Comparison of ENCODE assay signal across 1 cellular context in the genomic region with DNA sequence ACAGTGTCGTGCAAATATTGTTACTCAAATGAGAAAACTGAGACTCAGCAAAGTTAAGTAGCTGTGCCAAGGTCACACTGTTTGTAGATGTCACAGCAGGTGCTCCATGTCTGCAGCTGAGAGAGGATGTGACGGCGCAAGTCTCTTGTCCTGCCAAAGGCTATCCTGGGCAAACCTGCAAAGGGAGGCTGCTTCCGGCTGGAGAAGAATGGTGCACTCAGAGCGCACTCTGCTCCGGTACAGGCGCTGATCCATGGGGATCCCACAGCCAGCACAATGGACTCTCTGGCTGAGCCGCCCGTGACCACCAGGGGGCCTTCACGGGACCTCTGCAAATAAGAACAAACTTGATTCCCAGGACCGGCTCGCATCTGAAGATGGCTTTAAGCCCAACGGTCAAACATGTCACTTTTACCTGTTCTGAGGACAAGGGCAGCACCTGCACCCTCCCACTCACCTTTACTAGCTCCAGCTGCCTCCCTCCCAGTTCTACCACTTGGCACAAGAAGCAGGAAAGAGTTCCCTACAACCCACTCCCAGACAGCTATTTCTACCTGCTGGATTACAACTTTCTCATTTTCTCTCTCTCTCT.
TF ChIP-seq lines count a peak whose summit lies in the region.

No MANE protein-coding gene starts in this region.

TF ChIP-seq in H1, 55 proteins besides CTCF, POLR2A, EP300 and RAD21 (continued from another document):
- TF ChIP-seq, protein P1, sequence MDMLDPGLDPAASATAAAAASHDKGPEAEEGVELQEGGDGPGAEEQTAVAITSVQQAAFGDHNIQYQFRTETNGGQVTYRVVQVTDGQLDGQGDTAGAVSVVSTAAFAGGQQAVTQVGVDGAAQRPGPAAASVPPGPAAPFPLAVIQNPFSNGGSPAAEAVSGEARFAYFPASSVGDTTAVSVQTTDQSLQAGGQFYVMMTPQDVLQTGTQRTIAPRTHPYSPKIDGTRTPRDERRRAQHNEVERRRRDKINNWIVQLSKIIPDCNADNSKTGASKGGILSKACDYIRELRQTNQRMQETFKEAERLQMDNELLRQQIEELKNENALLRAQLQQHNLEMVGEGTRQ (IDR thresholded peaks at IDR 0.05; ENCODE audit: low read length) = no peak
- TF ChIP-seq NRF1 (IDR thresholded peaks at IDR 0.05; ENCODE audit: low read depth, low read length) (no peak), GABPA (IDR thresholded peaks at IDR 0.05; ENCODE audit: borderline replicate concordance, insufficient read depth, low read length) (peak; percentile 36; the same call in 1 of the 2 replicates), YY1 (IDR thresholded peaks at IDR 0.05; ENCODE audit: low read depth, low read length) (peak; percentile 71), TBP (IDR thresholded peaks at IDR 0.05; ENCODE audit: low read depth, low read length) (peak; percentile 60; the same call in 1 of the 2 replicates), HDAC2 (IDR thresholded peaks at IDR 0.05; ENCODE audit: borderline replicate concordance in 1 of 2, low read depth in 2 of 2, low read length in 2 of 2) (0 out of 4 replicates have a peak, but pooled peaks of 1 of the 2 experiments have one; percentile 43), SIX5 (IDR thresholded peaks at IDR 0.05; ENCODE audit: low read depth, low read length) (no peak), TCF12 (IDR thresholded peaks at IDR 0.05; ENCODE audit: low read depth, low read length) (no peak), BACH1 (IDR thresholded peaks at IDR 0.05; ENCODE audit: low read length) (no peak)
- TF ChIP-seq, protein P2, sequence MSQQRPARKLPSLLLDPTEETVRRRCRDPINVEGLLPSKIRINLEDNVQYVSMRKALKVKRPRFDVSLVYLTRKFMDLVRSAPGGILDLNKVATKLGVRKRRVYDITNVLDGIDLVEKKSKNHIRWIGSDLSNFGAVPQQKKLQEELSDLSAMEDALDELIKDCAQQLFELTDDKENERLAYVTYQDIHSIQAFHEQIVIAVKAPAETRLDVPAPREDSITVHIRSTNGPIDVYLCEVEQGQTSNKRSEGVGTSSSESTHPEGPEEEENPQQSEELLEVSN (IDR thresholded peaks at IDR 0.05) = peak; percentile 19; the same call in 1 of the 2 replicates
- TF ChIP-seq, protein P3, sequence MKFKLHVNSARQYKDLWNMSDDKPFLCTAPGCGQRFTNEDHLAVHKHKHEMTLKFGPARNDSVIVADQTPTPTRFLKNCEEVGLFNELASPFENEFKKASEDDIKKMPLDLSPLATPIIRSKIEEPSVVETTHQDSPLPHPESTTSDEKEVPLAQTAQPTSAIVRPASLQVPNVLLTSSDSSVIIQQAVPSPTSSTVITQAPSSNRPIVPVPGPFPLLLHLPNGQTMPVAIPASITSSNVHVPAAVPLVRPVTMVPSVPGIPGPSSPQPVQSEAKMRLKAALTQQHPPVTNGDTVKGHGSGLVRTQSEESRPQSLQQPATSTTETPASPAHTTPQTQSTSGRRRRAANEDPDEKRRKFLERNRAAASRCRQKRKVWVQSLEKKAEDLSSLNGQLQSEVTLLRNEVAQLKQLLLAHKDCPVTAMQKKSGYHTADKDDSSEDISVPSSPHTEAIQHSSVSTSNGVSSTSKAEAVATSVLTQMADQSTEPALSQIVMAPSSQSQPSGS (IDR thresholded peaks at IDR 0.05; ENCODE audit: low read length) = 0 out of 2 replicates have a peak, but pooled peaks have one; percentile 20
TF ChIP-seq in H1: peak in this region for 7.
